25 cellular contexts compared by ENCODE assay signal in genomic region chr11:111826322-111826950, GRCh38. TPM values are rescaled to one million over a fixed set of nuclear protein-coding genes. Genes with fewer than 3 reads are reported as not detected.
DNase-seq lines count a peak whose midpoint lies in the region; ATAC-seq and TF ChIP-seq lines count a peak whose summit lies in the region.
"Had no signal": no experiment of that assay in that cellular context is flagged by ENCODE, and none has a peak within 500 bp of the region (broad histone marks: within the 10 kb centered on the region; RNA-seq: fewer than 3 reads in every experiment).

No MANE protein-coding gene starts in this region.

- no peak overlapping the region for H3K4me3 Mint-ChIP-seq in nephron progenitor cell
- no peak overlapping the region for H3K4me3 Mint-ChIP-seq in T-cell
- H3K4me3 Mint-ChIP-seq: CD14-positive monocyte, HFFc6 had no signal

- POLR2A ChIA-PET in T-cell (lab: Charles Lee): interaction anchor here in 1 of 2 donors (0.7 kb wide), 1 partner anchor 29 kb away, joined by 4 read pairs; no protein-coding TSS in a partner anchor

- TF ChIP-seq CTCF in choroid plexus epithelial cell (conservative IDR thresholded peaks at IDR 0.05; ENCODE audit: low read depth, low read length) (no peak), nephron progenitor cell (IDR thresholded peaks at IDR 0.05) (no peak)

- no peak overlapping the region for H3K4me3 ChIP-seq in choroid plexus epithelial cell (ENCODE audit: low read depth, low read length)
- H3K4me3 ChIP-seq: HAP-1 had no signal

- peak; percentile 46 for DNase-seq in NCI-H2171 treated with DMSO at 0.1 percent for 48 hours (lab: John Stamatoyannopoulos, UW)
- DNase-seq in NCI-H2171 (lab: John Stamatoyannopoulos, UW): no peak
- peak; percentile 62 for DNase-seq in choroid plexus epithelial cell (ENCODE audit: low read depth)
- DNase-seq in nephron progenitor cell: no peak
- DNase-seq in NCI-H526 treated with DMSO at 0.1 percent for 48 hours (lab: John Stamatoyannopoulos, UW): no peak
- no peak for DNase-seq in NCI-H146 treated with DMSO at 0.1 percent for 48 hours (lab: John Stamatoyannopoulos, UW; ENCODE audit: unreplicated experiment)
- no peak for DNase-seq in T-cell
- DNase-seq: ACHN; BE2C; DMS53; GOT3; HFFc6; IMR-90; KG1; MM.1S; NCI-H1694; NCI-H2081; NCI-H345; NCI-H510A treated with DMSO at 0.1 percent for 48 hours; NCI-H82; NK-92 treated with Interleukin-12 subunit alpha and Interleukin-12 subunit beta, amount 100 ng/mL, for 24 hours; PC-3 had no signal

- no peaks in the 10 kb centered on the region for H3K27me3 Mint-ChIP-seq in nephron progenitor cell (ENCODE audit: low read depth, poor library complexity)
- no peaks in the 10 kb centered on the region for H3K27me3 Mint-ChIP-seq in T-cell

- peak overlapping the region; percentile 13 for H3K27ac Mint-ChIP-seq in nephron progenitor cell
- H3K27ac Mint-ChIP-seq in T-cell: no peak overlapping the region
- H3K27ac Mint-ChIP-seq: HFFc6 had no signal

- CTCF ChIA-PET in T-cell (lab: Charles Lee): no interaction called here

- H3K36me3 Mint-ChIP-seq in nephron progenitor cell (ENCODE audit: low read depth) (peaks cover 29% of the 10 kb centered on the region), T-cell (peaks cover 44% of the 10 kb centered on the region)

- H3K9me3 Mint-ChIP-seq in nephron progenitor cell (no peaks in the 10 kb centered on the region), T-cell (no peaks in the 10 kb centered on the region)
- H3K9me3 Mint-ChIP-seq: CD14-positive monocyte, HFFc6 had no signal

- H3K4me1 Mint-ChIP-seq in nephron progenitor cell (peaks cover 4% of the 10 kb centered on the region), T-cell (no peaks in the 10 kb centered on the region)
- H3K4me1 Mint-ChIP-seq: CD14-positive monocyte had no signal

- ATAC-seq in GM19397 (IDR thresholded peaks at IDR 0.05; ENCODE audit: unreplicated experiment) (no peak), T-cell (replicated peaks in 1 of 4) (no peak)
- ATAC-seq: PC-3 had no signal

RNA-seq across cellular contexts. Expression of gene ALG9, which starts 44.9 kb away (rescaled TPM):
- total RNA-seq in T-cell: 10 to 100 TPM; 20.0 to 25.6 (median 24.0) TPM

RNA-seq across cellular contexts. Expression of gene FDXACB1, which starts 52.5 kb away (rescaled TPM):
- total RNA-seq in T-cell: 1 to 10 TPM; 3.8 to 6.0 (median 4.3) TPM

RNA-seq across cellular contexts. Expression of gene CFAP68, which starts 52.9 kb away (rescaled TPM):
- total RNA-seq in T-cell: 10 to 100 TPM; 12.0 to 18.6 (median 16.7) TPM

Comparison
In these comparisons a context has a peak if more than half of its experiments do, and no peak if none do; other contexts are left out.
1. DNase-seq: peak in NCI-H2171 treated with DMSO at 0.1 percent for 48 hours (single experiment) and choroid plexus epithelial cell (single experiment); none in NCI-H2171 (single experiment), nephron progenitor cell (single experiment), NCI-H526 treated with DMSO at 0.1 percent for 48 hours (single experiment), NCI-H146 treated with DMSO at 0.1 percent for 48 hours (single experiment) and T-cell (0 of 34).